In genomic region chr19:39178296-39179006, GRCh38 we compare ENCODE assay signal across 32 cellular contexts. TPM values are rescaled to one million over a fixed set of nuclear protein-coding genes. Genes with fewer than 3 reads are reported as not detected.
"Had no signal": no experiment of that assay in that cellular context is flagged by ENCODE, and none has a peak within 500 bp of the region (broad histone marks: within the 10 kb centered on the region; RNA-seq: fewer than 3 reads in every experiment).

No MANE protein-coding gene starts in this region.

- H3K4me3 ChIP-seq: cardiac muscle cell had no signal

- ATAC-seq: activated CD8-positive, alpha-beta T cell treated with anti-CD3 and anti-CD28 coated beads for 36 hours; activated T-cell treated with anti-CD3 and anti-CD28 coated beads, Interleukin-2, amount 50 U/mL, for 72 hours; activated T-helper 17 cell treated with anti-CD3 and anti-CD28 coated beads, Interleukin-2, amount 50 U/mL, for 72 hours had no signal

- H3K27ac ChIP-seq: cardiac muscle cell, WERI-Rb-1 had no signal

- DNase-seq: activated CD4-positive, alpha-beta T cell treated with anti-CD3 and anti-CD28 coated beads for 1 hour; activated CD4-positive, alpha-beta T cell treated with anti-CD3 and anti-CD28 coated beads for 48 hours; activated CD4-positive, CD25-positive, alpha-beta regulatory T cell; activated CD8-positive, alpha-beta T cell treated with anti-CD3 and anti-CD28 coated beads for 36 hours; activated effector memory CD4-positive, alpha-beta T cell treated with anti-CD3 and anti-CD28 coated beads, Interleukin-2, amount 50 U/mL, for 16 hours; activated naive CD4-positive, alpha-beta T cell; activated naive CD4-positive, alpha-beta T cell treated with anti-CD3 and anti-CD28 coated beads, Interleukin-2, amount 50 U/mL, for 16 hours; activated naive CD8-positive, alpha-beta T cell treated with anti-CD3 and anti-CD28 coated beads for 36 hours; activated T-cell treated with anti-CD3 and anti-CD28 coated beads, Interleukin-2, amount 50 U/mL, for 1 hour; activated T-cell treated with anti-CD3 and anti-CD28 coated beads, Interleukin-2, amount 50 U/mL, for 72 hours; amniotic stem cell; aorta; NCI-H1105; NCI-H1417 treated with DMSO at 0.1 percent for 48 hours; NCI-H187 treated with DMSO at 0.1 percent for 48 hours; NCI-H2081; NCI-H2171 treated with DMSO at 0.1 percent for 48 hours; NCI-H2227 treated with DMSO at 0.1 percent for 48 hours; NCI-H446 treated with DMSO at 0.1 percent for 48 hours; NCI-H524; NCI-H69; NCI-H82; Right ventricle myocardium superior; SW 1271; T-helper 1 cell; T-helper 2 cell; T-helper 9 cell; WERI-Rb-1 had no signal

- H3K27me3 ChIP-seq: cardiac muscle cell had no signal

RNA-seq across cellular contexts. Expression of gene NCCRP1, which starts 18.3 kb away (rescaled TPM):
- total RNA-seq: activated CD8-positive, alpha-beta memory T cell treated with anti-CD3 and anti-CD28 coated beads for 36 hours; activated CD8-positive, alpha-beta T cell treated with anti-CD3 and anti-CD28 coated beads for 36 hours; activated naive CD8-positive, alpha-beta T cell treated with anti-CD3 and anti-CD28 coated beads for 36 hours; activated T-cell treated with anti-CD3 and anti-CD28 coated beads, Interleukin-2, amount 50 U/mL, for 72 hours; activated T-helper 17 cell treated with anti-CD3 and anti-CD28 coated beads, Interleukin-2, amount 50 U/mL, for 72 hours; aorta; M059J; Right ventricle myocardium superior had no signal

RNA-seq across cellular contexts. Expression of gene SYCN, which starts 25.6 kb away (rescaled TPM):
- total RNA-seq: activated CD8-positive, alpha-beta memory T cell treated with anti-CD3 and anti-CD28 coated beads for 36 hours; activated CD8-positive, alpha-beta T cell treated with anti-CD3 and anti-CD28 coated beads for 36 hours; activated naive CD8-positive, alpha-beta T cell treated with anti-CD3 and anti-CD28 coated beads for 36 hours; activated T-cell treated with anti-CD3 and anti-CD28 coated beads, Interleukin-2, amount 50 U/mL, for 72 hours; activated T-helper 17 cell treated with anti-CD3 and anti-CD28 coated beads, Interleukin-2, amount 50 U/mL, for 72 hours; aorta; cardiac muscle cell; M059J; Right ventricle myocardium superior had no signal
- polyA plus RNA-seq: cardiac muscle cell had no signal
